7 cellular contexts compared by ENCODE assay signal in genomic region chr17:55431914-55432313, GRCh38. TPM values are rescaled to one million over a fixed set of nuclear protein-coding genes. Genes with fewer than 3 reads are reported as not detected.
DNase-seq lines count a peak whose midpoint lies in the region; ATAC-seq, FAIRE-seq and TF ChIP-seq lines count a peak whose summit lies in the region.
"Not testable (repeated sequence)": the region's sequence is repeated elsewhere in the genome, so short reads cannot be mapped to it uniquely, and the experiment has no call there.

No MANE protein-coding gene starts in this region.

- H4K20me1 ChIP-seq in GM12878 (ENCODE audit: control insufficient read depth, insufficient read depth); HepG2 (ENCODE audit: insufficient read depth, low read length); smooth muscle cell (ENCODE audit: low read depth): not testable (repeated sequence)

- H3K18ac ChIP-seq in neuronal stem cell (ENCODE audit: low read length): not testable (repeated sequence)

- not testable (repeated sequence) for FAIRE-seq in A549 (lab: Jason Lieb, UNC); GM12878 (lab: Jason Lieb, UNC); HepG2 (lab: Jason Lieb, UNC)

- no CpG with 5 or more reads among the region's 1 CpG for WGBS in A549 (ENCODE audit: missing lambda C conversion rate)
- no CpG with 5 or more reads among the region's 1 CpG for WGBS in GM12878 (ENCODE audit: insufficient coverage, insufficient replicate concordance, low lambda C conversion rate, missing lambda C conversion rate)
- WGBS in HepG2 (ENCODE audit: low lambda C conversion rate): 92% methylated on average over 1 of the region's 1 CpG
- no CpG with 5 or more reads among the region's 1 CpG for WGBS in neuronal stem cell (ENCODE audit: extremely low coverage in 2 of 2, insufficient read length in 2 of 2, insufficient replicate concordance in 1 of 2), 2 donors
- no CpG with 5 or more reads among the region's 1 CpG for WGBS in smooth muscle cell (ENCODE audit: low lambda C conversion rate)

- intact Hi-C loops in Calu3 (cut with micrococcal nuclease; ENCODE audit: unreplicated experiment): loop anchor here (2.0 to 5.0 kb wide), 2 partner anchors 65 to 83 kb away; no protein-coding TSS in a partner anchor
- intact Hi-C loops in GM12878 (cut with micrococcal nuclease; ENCODE audit: unreplicated experiment): not testable (repeated sequence)
- intact Hi-C loops in HepG2 (cut with micrococcal nuclease; ENCODE audit: unreplicated experiment): loop anchor here (5.0 kb wide), 1 partner anchor 145 kb away; no protein-coding TSS in a partner anchor

- CTCF ChIA-PET in A549 (lab: Yijun Ruan, JAX): interaction anchor here (0.6 to 2.3 kb wide), 5 partner anchors 9 to 82 kb away, joined by 3 to 10 read pairs (median 7); partner anchors contain the start of gene MMD
- CTCF ChIA-PET in Calu3 (lab: Charles Lee): interaction anchor here (1.0 kb wide), 1 partner anchor 54 kb away, joined by 3 read pairs; no protein-coding TSS in a partner anchor
- CTCF ChIA-PET in GM12878 (lab: Yijun Ruan, JAX): interaction anchor here (1.0 to 1.4 kb wide), 4 partner anchors 14 to 75 kb away, joined by 3 to 4 read pairs (median 3); no protein-coding TSS in a partner anchor
- CTCF ChIA-PET in HepG2 (lab: Yijun Ruan, JAX; ENCODE audit: low intra/inter-chr PET ratio, low total read pairs): not testable (repeated sequence)

- H3K36me3 Mint-ChIP-seq in Calu3 (ENCODE audit: insufficient read depth, unreplicated experiment): not testable (repeated sequence)

- not testable (repeated sequence) for ATAC-seq in A549; RWPE2 (ENCODE audit: low read depth); GM12878; HepG2

- in situ Hi-C loops in GM12878 (cut with MboI); HepG2 (cut with HindIII; ENCODE audit: extremely low pct_ligation_motif_present, low pct_unique_long_range_greater_than_20kb): not testable (repeated sequence)

- H3K4ac ChIP-seq in neuronal stem cell (ENCODE audit: low read length): not testable (repeated sequence)

- H3K9me3 ChIP-seq in A549; RWPE2 (ENCODE audit: severe bottlenecking); GM12878 (replicated peaks; ENCODE audit: control insufficient read depth, insufficient read depth, low read length); HepG2 (ENCODE audit: low read length); neuronal stem cell (replicated peaks in 1 of 2; ENCODE audit: control insufficient read depth in 2 of 2, insufficient read depth in 1 of 2, low read depth in 1 of 2, low read length in 2 of 2); smooth muscle cell (replicated peaks; ENCODE audit: low read depth): not testable (repeated sequence)

- TF ChIP-seq EP300 in A549 (IDR thresholded peaks at IDR 0.05); GM12878 (IDR thresholded peaks at IDR 0.05; ENCODE audit: borderline replicate concordance in 1 of 2, control insufficient read depth in 1 of 2, low read depth in 2 of 2, low read length in 2 of 2); HepG2 (IDR thresholded peaks at IDR 0.05; ENCODE audit: low read depth in 2 of 2, low read length in 2 of 2); HepG2 (CRISPR knock-in tag; IDR thresholded peaks at IDR 0.05; ENCODE audit: borderline replicate concordance): not testable (repeated sequence)

- BruUV-seq in Calu3 (replicated peaks; lab: Mats Ljungman, UMichigan); GM12878 (replicated peaks; lab: Mats Ljungman, UMichigan); HepG2 (replicated peaks; lab: Mats Ljungman, UMichigan): not testable (repeated sequence)

- not testable (repeated sequence) for H3K36me3 ChIP-seq in RWPE2 (ENCODE audit: low read depth); GM12878 (ENCODE audit: control insufficient read depth in 2 of 2, insufficient read depth in 2 of 2, low read length in 1 of 2); HepG2 (replicated peaks in 1 of 2; ENCODE audit: control insufficient read depth in 1 of 2, insufficient read depth in 2 of 2, low read length in 2 of 2); neuronal stem cell (replicated peaks in 1 of 2; ENCODE audit: control insufficient read depth in 2 of 2, insufficient read depth in 2 of 2, low read length in 2 of 2); smooth muscle cell (ENCODE audit: low read depth)

- H3K27ac ChIP-seq in A549 (peak overlapping the region; percentile 84 to 86), RWPE2 (ENCODE audit: poor library complexity, severe bottlenecking) (peak overlapping the region; percentile 96), GM12878 (ENCODE audit: control insufficient read depth, insufficient read depth) (peak overlapping the region; percentile 29; the same call in 1 of the 2 replicates), HepG2 (ENCODE audit: extremely low read length, insufficient read depth, low read length) (peak overlapping the region; percentile 92)
- not testable (repeated sequence) for H3K27ac ChIP-seq in neuronal stem cell (replicated peaks; ENCODE audit: low read length); smooth muscle cell (ENCODE audit: low read depth)

- not testable (repeated sequence) for H3K9ac ChIP-seq in GM12878 (ENCODE audit: control insufficient read depth, insufficient read depth, low read length); HepG2 (ENCODE audit: insufficient read depth, low read depth, low read length); smooth muscle cell (ENCODE audit: low read depth)
- H3K9ac ChIP-seq in neuronal stem cell (ENCODE audit: low read depth, low read length, poor library complexity): peak overlapping the region; percentile 27

- not testable (repeated sequence) for H2BK15ac ChIP-seq in neuronal stem cell (ENCODE audit: low read length)

- H3K4me2 ChIP-seq in A549: peak overlapping the region; percentile 77; the same call in 2 of the 3 replicates
- H3K4me2 ChIP-seq in GM12878 (ENCODE audit: control insufficient read depth, insufficient read depth); HepG2 (ENCODE audit: low read depth, low read length); neuronal stem cell (ENCODE audit: insufficient read depth, low read length, poor library complexity, severe bottlenecking): not testable (repeated sequence)
- peak overlapping the region; percentile 66 for H3K4me2 ChIP-seq in smooth muscle cell

- not testable (repeated sequence) for H3K79me1 ChIP-seq in neuronal stem cell (ENCODE audit: low read depth, low read length)

- SMC1A ChIA-PET in GM12878 (lab: Charles Lee; ENCODE audit: uncharacterized antibody, unreplicated experiment): interaction anchor here (0.9 to 17.7 kb wide), 9 partner anchors 9 to 82 kb away, joined by 3 to 359 read pairs (median 4); partner anchors contain the start of gene MMD

- TF ChIP-seq POLR2A in A549 (IDR thresholded peaks at IDR 0.05; ENCODE audit: low read length); GM12878 (IDR thresholded peaks at IDR 0.05; ENCODE audit: low read depth, low read length); HepG2 (IDR thresholded peaks at IDR 0.05; ENCODE audit: insufficient read depth in 1 of 2, low read depth in 2 of 2, low read length in 2 of 2): not testable (repeated sequence)

- not testable (repeated sequence) for H4K8ac ChIP-seq in neuronal stem cell (ENCODE audit: low read depth, low read length)

- not testable (repeated sequence) for H2BK5ac ChIP-seq in neuronal stem cell (ENCODE audit: low read length)

- not testable (repeated sequence) for H3K9me3 Mint-ChIP-seq in Calu3 (ENCODE audit: low read depth, unreplicated experiment)

- DNase-seq in A549 (ENCODE audit: low read depth in 1 of 2, low spot score in 1 of 2); Calu3; RWPE2 (ENCODE audit: low spot score); GM12878 (ENCODE audit: low read depth, low spot score); HepG2 (ENCODE audit: low spot score); neuronal stem cell (ENCODE audit: low spot score); smooth muscle cell (lab: John Stamatoyannopoulos, UW; ENCODE audit: unreplicated experiment): not testable (repeated sequence)

- not testable (repeated sequence) for H2BK12ac ChIP-seq in neuronal stem cell (ENCODE audit: low read length)

- H3K27ac Mint-ChIP-seq in Calu3 (ENCODE audit: unreplicated experiment): peak overlapping the region; percentile 90

- H2BK120ac ChIP-seq in neuronal stem cell (ENCODE audit: low read depth, low read length): not testable (repeated sequence)

- H3K4me1 ChIP-seq in A549 (peaks cover 55% of the 10 kb centered on the region), RWPE2 (ENCODE audit: insufficient read depth, poor library complexity, severe bottlenecking) (peaks cover 36% of the 10 kb centered on the region), GM12878 (ENCODE audit: control insufficient read depth, insufficient read depth, low read length) (peaks cover 37% of the 10 kb centered on the region), HepG2 (ENCODE audit: insufficient read depth, low read length) (peaks cover 82% of the 10 kb centered on the region), smooth muscle cell (ENCODE audit: low read depth) (peaks cover 10% of the 10 kb centered on the region)
- H3K4me1 ChIP-seq in neuronal stem cell (ENCODE audit: control insufficient read depth in 2 of 2, insufficient read depth in 1 of 2, low read depth in 1 of 2, low read length in 2 of 2): not testable (repeated sequence)

- H3K79me2 ChIP-seq in GM12878 (ENCODE audit: control insufficient read depth, insufficient read depth, low read length); HepG2 (ENCODE audit: insufficient read depth, low read length); smooth muscle cell (ENCODE audit: low read depth): not testable (repeated sequence)

- not testable (repeated sequence) for H3K23ac ChIP-seq in neuronal stem cell (ENCODE audit: low read depth, low read length, poor library complexity)

- H3K4me3 Mint-ChIP-seq in Calu3 (ENCODE audit: low read depth, unreplicated experiment): not testable (repeated sequence)

- H3K4me3 ChIP-seq in A549; RWPE2 (ENCODE audit: severe bottlenecking); GM12878; HepG2 (replicated peaks in 1 of 3; ENCODE audit: insufficient read depth in 1 of 3, low read depth in 2 of 3, low read length in 3 of 3); neuronal stem cell (ENCODE audit: low read length in 2 of 2); smooth muscle cell: not testable (repeated sequence)

- not testable (repeated sequence) for H2AFZ ChIP-seq in GM12878 (ENCODE audit: control insufficient read depth, low read depth, low read length); HepG2 (ENCODE audit: low read length); neuronal stem cell (ENCODE audit: low read length); smooth muscle cell (ENCODE audit: low read depth)

- H3K27me3 Mint-ChIP-seq in Calu3 (ENCODE audit: unreplicated experiment): not testable (repeated sequence)

- POLR2A ChIA-PET in A549 (lab: Yijun Ruan, JAX) (interaction anchor here (2.3 kb wide), 2 partner anchors 10 to 64 kb away, joined by 11 to 23 read pairs; partner anchors contain the start of gene MMD), GM12878 (lab: Charles Lee) (interaction anchor here (1.2 to 6.6 kb wide), 3 partner anchors 11 to 80 kb away, joined by 3 to 106 read pairs (median 5); partner anchors contain the start of gene MMD), HepG2 (lab: Yijun Ruan, JAX) (interaction anchor here (2.3 to 5.2 kb wide), 7 partner anchors 10 to 147 kb away, joined by 14 to 136 read pairs (median 33); partner anchors contain the start of gene MMD)

- H3F3A ChIP-seq in smooth muscle cell (ENCODE audit: low read depth): not testable (repeated sequence)

- TF ChIP-seq RAD21 in A549 (conservative IDR thresholded peaks at IDR 0.05 in 1 of 2, IDR thresholded peaks at IDR 0.05 in 1 of 2); GM12878 (IDR thresholded peaks at IDR 0.05; ENCODE audit: insufficient read depth, low read depth, low read length); HepG2 (CRISPR knock-in tag; IDR thresholded peaks at IDR 0.05): not testable (repeated sequence)

- not testable (repeated sequence) for H2AK5ac ChIP-seq in neuronal stem cell (ENCODE audit: low read depth, low read length)

- TF ChIP-seq CTCF in A549 (IDR thresholded peaks at IDR 0.05); Calu3 (IDR thresholded peaks at IDR 0.05; ENCODE audit: unreplicated experiment); RWPE2 (IDR thresholded peaks at IDR 0.05; ENCODE audit: poor library complexity, severe bottlenecking); GM12878 (IDR thresholded peaks at IDR 0.05 in 2 of 3, conservative IDR thresholded peaks at IDR 0.05 in 1 of 3; ENCODE audit: control insufficient read depth in 2 of 3, extremely low read depth in 1 of 3, insufficient read depth in 1 of 3, low read depth in 3 of 3, low read length in 3 of 3); HepG2 (CRISPR knock-in tag; IDR thresholded peaks at IDR 0.05); smooth muscle cell (IDR thresholded peaks at IDR 0.05; ENCODE audit: borderline replicate concordance, insufficient read depth, poor library complexity, severe bottlenecking): not testable (repeated sequence)

- H3K27me3 ChIP-seq in RWPE2 (ENCODE audit: insufficient read depth, poor library complexity, severe bottlenecking); GM12878 (replicated peaks in 1 of 2; ENCODE audit: control insufficient read depth in 2 of 2, insufficient read depth in 2 of 2, low read length in 1 of 2); HepG2 (ENCODE audit: control insufficient read depth in 1 of 2, insufficient read depth in 2 of 2, low read length in 2 of 2); neuronal stem cell (ENCODE audit: control insufficient read depth in 3 of 3, insufficient read depth in 3 of 3, low read depth in 1 of 3, low read length in 3 of 3); smooth muscle cell (ENCODE audit: low read depth): not testable (repeated sequence)

- H3K14ac ChIP-seq in neuronal stem cell (ENCODE audit: low read length): not testable (repeated sequence)

- peaks cover 48% of the 10 kb centered on the region for H3K4me1 Mint-ChIP-seq in Calu3 (ENCODE audit: low read depth, unreplicated experiment)

- RAD21 ChIA-PET in GM12878 (lab: Charles Lee; ENCODE audit: unreplicated experiment): interaction anchor here (0.7 to 6.4 kb wide), 3 partner anchors 11 to 43 kb away, joined by 3 to 99 read pairs (median 3); partner anchors contain the start of gene MMD

- not testable (repeated sequence) for H4K91ac ChIP-seq in neuronal stem cell (ENCODE audit: low read depth, low read length, poor library complexity)

RNA-seq across cellular contexts. Expression of gene MMD, which starts 10.3 kb away (rescaled TPM):
- 50.9 and 54.7 TPM in 2 replicates for polyA plus RNA-seq in A549 (2011; rRNA removed)
- polyA plus RNA-seq in A549 (2012; cell fraction: cytosol; rRNA removed): 15.3 and 22.2 TPM in 2 replicates
- 8.6 and 12.5 TPM in 2 replicates for polyA plus RNA-seq in A549 (2012; cell fraction: nucleus; rRNA removed)
- 16.9 to 25.9 TPM (median 22.5 TPM) in 3 replicates for polyA plus RNA-seq in A549 (2017; fragmentation: RNase III; extraction: RNeasy Plus Mini Kit Qiagen cat#74134 plus additional on column Dnase treatment)
- polyA minus RNA-seq in A549 (2011; rRNA and poly(A)+ RNA removed): 24.2 and 38.4 TPM in 2 replicates
- total RNA-seq in Calu3 (2022): 10.2 and 19.2 TPM in 2 replicates
- 88.8 and 95.5 TPM in 2 replicates for total RNA-seq in GM12878 (2013; cell fraction: nucleolus; rRNA removed)
- 22.6 and 28.8 TPM in 2 replicates for total RNA-seq in GM12878 (2014; rRNA removed)
- total RNA-seq in GM12878 (2014; rRNA removed; fragmentation: Illumina TruSeq; extraction: Trizol): 18.6 and 20.6 TPM in 2 replicates
- 24.2 and 25.2 TPM in 2 replicates for total RNA-seq in GM12878 (2021)
- 5.1 TPM for polyA plus RNA-seq in GM12878 (2011; ENCODE audit: low read depth)
- 46.7 and 53.5 TPM in 2 replicates for polyA plus RNA-seq in GM12878 (2011; rRNA removed)
- 19.0 and 23.0 TPM in 2 replicates for polyA plus RNA-seq in GM12878 (2011; cell fraction: cytosol; rRNA removed)
- 23.6 and 27.5 TPM in 2 replicates for polyA plus RNA-seq in GM12878 (2011; cell fraction: nucleus; rRNA removed)
- 9.9 and 10.8 TPM in 2 replicates for polyA plus RNA-seq in GM12878 (2012)
- 22.1 and 29.2 TPM in 2 replicates for polyA plus RNA-seq in GM12878 (2014; fragmentation: Illumina TruSeq; extraction: Trizol)
- polyA plus RNA-seq in GM12878 (2014; fragmentation: Nextera tagmentation; extraction: Ambion mirVana): 10 to 100 TPM in 1 of 2 experiments, 1 to 10 TPM in 1; 8.0 to 12.1 TPM
- 20.3 and 22.8 TPM in 2 replicates for polyA plus RNA-seq in GM12878 (2014; rRNA removed)
- polyA plus RNA-seq in GM12878 (2016; fragmentation: Nextera tagmentation; extraction: Ambion mirVana): 10 to 100 TPM; 23.0 to 24.0 TPM
- polyA minus RNA-seq in GM12878 (2011; rRNA and poly(A)+ RNA removed): 22.3 and 29.7 TPM in 2 replicates
- polyA minus RNA-seq in GM12878 (2011; cell fraction: cytosol; rRNA and poly(A)+ RNA removed): 10.5 and 12.4 TPM in 2 replicates
- 27.1 and 30.5 TPM in 2 replicates for polyA minus RNA-seq in GM12878 (2011; cell fraction: nucleus; rRNA and poly(A)+ RNA removed)
- total RNA-seq in HepG2 (2016; rRNA removed; fragmentation: Illumina TruSeq; extraction: Trizol): 121 and 137 TPM in 2 replicates
- total RNA-seq in HepG2 (2016; cell fraction: cytosol; rRNA removed; fragmentation: Illumina TruSeq; extraction: Trizol; ENCODE audit: low read depth): 99.7 and 114 TPM in 2 replicates
- 116 and 133 TPM in 2 replicates for total RNA-seq in HepG2 (2016; cell fraction: insoluble cytoplasmic fraction; rRNA removed; fragmentation: Illumina TruSeq; extraction: Trizol)
- total RNA-seq in HepG2 (2016; cell fraction: membrane; rRNA removed; fragmentation: Illumina TruSeq; extraction: Trizol): 235 and 252 TPM in 2 replicates
- total RNA-seq in HepG2 (2016; cell fraction: nucleus; rRNA removed; fragmentation: Illumina TruSeq; extraction: Trizol): 88.1 and 105 TPM in 2 replicates
- polyA plus RNA-seq in HepG2 (2011; rRNA removed): 183 and 225 TPM in 2 replicates
- 146 and 162 TPM in 2 replicates for polyA plus RNA-seq in HepG2 (2011; cell fraction: cytosol; rRNA removed)
- polyA plus RNA-seq in HepG2 (2011; cell fraction: nucleus; rRNA removed): 117 and 147 TPM in 2 replicates
- polyA plus RNA-seq in HepG2 (2012): 189 and 194 TPM in 2 replicates
- polyA plus RNA-seq in HepG2 (2016; cell fraction: cytosol; fragmentation: Illumina TruSeq; extraction: Trizol; ENCODE audit: low read depth): 146 and 160 TPM in 2 replicates
- polyA plus RNA-seq in HepG2 (2016; cell fraction: insoluble cytoplasmic fraction; fragmentation: Illumina TruSeq; extraction: Trizol; ENCODE audit: low read depth): 156 and 164 TPM in 2 replicates
- polyA plus RNA-seq in HepG2 (2016; cell fraction: membrane; fragmentation: Illumina TruSeq; extraction: Trizol; ENCODE audit: low read depth): 231 and 245 TPM in 2 replicates
- 151 and 156 TPM in 2 replicates for polyA plus RNA-seq in HepG2 (2016; cell fraction: nucleus; fragmentation: Illumina TruSeq; extraction: Trizol; ENCODE audit: insufficient read depth, low read depth)
- 4.3 and 244 TPM in 2 replicates for polyA minus RNA-seq in HepG2 (2011; rRNA and poly(A)+ RNA removed; ENCODE audit: low replicate concordance)
- polyA minus RNA-seq in HepG2 (2011; cell fraction: cytosol; rRNA and poly(A)+ RNA removed): 111 and 112 TPM in 2 replicates
- polyA minus RNA-seq in HepG2 (2011; cell fraction: nucleus; rRNA and poly(A)+ RNA removed): 154 and 170 TPM in 2 replicates
- polyA plus RNA-seq in neuronal stem cell (2013, experiment 1 of 2): 85.2 TPM
- polyA plus RNA-seq in neuronal stem cell (2013, experiment 2 of 2): 87.8 TPM
- total RNA-seq in smooth muscle cell: 18.0 and 31.3 TPM in 2 replicates
- 14.3 and 19.6 TPM in 2 replicates for polyA plus RNA-seq in smooth muscle cell
